ENCODE assay signal across 17 cellular contexts in genomic region chr7:45108863-45109262, GRCh38. TPM values are rescaled to one million over a fixed set of nuclear protein-coding genes. Genes with fewer than 3 reads are reported as not detected.
DNase-seq lines count a peak whose midpoint lies in the region; ATAC-seq and TF ChIP-seq lines count a peak whose summit lies in the region.
"Had no signal": no experiment of that assay in that cellular context is flagged by ENCODE, and none has a peak within 500 bp of the region (broad histone marks: within the 10 kb centered on the region; RNA-seq: fewer than 3 reads in every experiment).

No MANE protein-coding gene starts in this region.

- H3K4me1 Mint-ChIP-seq in activated CD4-positive, alpha-beta T cell treated with anti-CD3 and anti-CD28 coated beads, Interleukin-2, amount 10 ng/mL, durations not matched to agents 24 days and 14 days, result peaks cover 33% of the 10 kb centered on the region
- H3K4me1 Mint-ChIP-seq in GM23338 (peaks cover 9% of the 10 kb centered on the region; the same call in 2 of the 3 replicates), neural progenitor cell (peaks cover 18% of the 10 kb centered on the region)
- peaks cover 58% of the 10 kb centered on the region for H3K4me1 Mint-ChIP-seq in activated naive CD8-positive, alpha-beta T cell (ENCODE audit: low read depth)

- peaks cover 59% of the 10 kb centered on the region for H3K36me3 Mint-ChIP-seq in activated CD4-positive, alpha-beta T cell treated with anti-CD3 and anti-CD28 coated beads, Interleukin-2, amount 10 ng/mL, durations not matched to agents 24 days and 14 days (ENCODE audit: low read depth)
- H3K36me3 Mint-ChIP-seq in GM23338 (ENCODE audit: low read depth) (peaks cover 60% of the 10 kb centered on the region), neural progenitor cell (peaks cover 10% of the 10 kb centered on the region)
- peaks cover 13% of the 10 kb centered on the region for H3K36me3 Mint-ChIP-seq in activated naive CD8-positive, alpha-beta T cell

- H3K9me3 Mint-ChIP-seq in activated CD4-positive, alpha-beta T cell treated with anti-CD3 and anti-CD28 coated beads, Interleukin-2, amount 10 ng/mL, durations not matched to agents 24 days and 14 days, result no peaks in the 10 kb centered on the region
- H3K9me3 Mint-ChIP-seq in GM23338 (no peaks in the 10 kb centered on the region; the same call in 2 of the 3 replicates), neural progenitor cell (no peaks in the 10 kb centered on the region)
- H3K9me3 Mint-ChIP-seq in activated naive CD8-positive, alpha-beta T cell (ENCODE audit: low read depth), result no peaks in the 10 kb centered on the region

- H2AFZ ChIP-seq in GM23338 (no peak overlapping the region), neural progenitor cell (replicated peaks) (no peak overlapping the region)

- no peak for TF ChIP-seq CTCF in GM23338 (conservative IDR thresholded peaks at IDR 0.05; ENCODE audit: low read depth in 2 of 2)
- no peak for TF ChIP-seq CTCF in neural progenitor cell (IDR thresholded peaks at IDR 0.05)

- H3K9me2 ChIP-seq in GM23338 (ENCODE audit: insufficient read depth), result no peaks in the 10 kb centered on the region

- H3K27ac Mint-ChIP-seq in activated CD4-positive, alpha-beta T cell treated with anti-CD3 and anti-CD28 coated beads, Interleukin-2, amount 10 ng/mL, durations not matched to agents 24 days and 14 days, result peak overlapping the region; percentile 62
- H3K27ac Mint-ChIP-seq in GM23338 (no peak overlapping the region), neural progenitor cell (no peak overlapping the region)
- peak overlapping the region; percentile 84 for H3K27ac Mint-ChIP-seq in activated naive CD8-positive, alpha-beta T cell

- 0 out of 2 replicates have a peak, but pooled peaks cover 6% of the 10 kb centered on the region for H3F3A ChIP-seq in GM23338 (replicated peaks; ENCODE audit: low read depth)
- peaks cover 10% of the 10 kb centered on the region for H3F3A ChIP-seq in neural progenitor cell (ENCODE audit: low read depth)

- no peak overlapping the region; the same call in 1 of the 2 replicates for H3K27ac ChIP-seq in GM23338 (ENCODE audit: low read depth)
- H3K27ac ChIP-seq in neural progenitor cell, result no peak overlapping the region
- H3K27ac ChIP-seq: epithelial cell of prostate, heart left ventricle, testis had no signal

- H3K4me3 Mint-ChIP-seq in activated CD4-positive, alpha-beta T cell treated with anti-CD3 and anti-CD28 coated beads, Interleukin-2, amount 10 ng/mL, durations not matched to agents 24 days and 14 days, result peak overlapping the region; percentile 71
- H3K4me3 Mint-ChIP-seq in GM23338, result 0 out of 3 replicates have a peak overlapping the region, but pooled peaks have one; percentile 20
- peak overlapping the region; percentile 85 for H3K4me3 Mint-ChIP-seq in activated naive CD8-positive, alpha-beta T cell
- peak overlapping the region; percentile 70 for H3K4me3 Mint-ChIP-seq in neural progenitor cell

- no peaks in the 10 kb centered on the region for H3K27me3 ChIP-seq in GM23338 (ENCODE audit: insufficient read depth)
- peaks cover 8% of the 10 kb centered on the region for H3K27me3 ChIP-seq in neural progenitor cell
- H3K27me3 ChIP-seq: heart left ventricle, testis had no signal

- H3K79me2 ChIP-seq in GM23338 (replicated peaks; ENCODE audit: insufficient read depth), result peaks cover 54% of the 10 kb centered on the region
- H3K79me2 ChIP-seq in neural progenitor cell (ENCODE audit: low read depth), result peaks cover 51% of the 10 kb centered on the region

- no peak for DNase-seq in activated CD4-positive, alpha-beta T cell treated with anti-CD3 and anti-CD28 coated beads, Interleukin-2, amount 10 ng/mL, durations not matched to agents 24 days and 14 days
- no peak for DNase-seq in activated CD4-positive, alpha-beta T cell treated with anti-CD3 and anti-CD28 coated beads, Interleukin-2, amount 50 U/mL, for 48 hours
- DNase-seq in GM23338 (ENCODE audit: low spot score) (no peak), neural progenitor cell (ENCODE audit: low spot score) (no peak), DMS153 (lab: John Stamatoyannopoulos, UW) (no peak)
- DNase-seq: ACHN; central memory CD4-positive, alpha-beta T cell; DMS53; heart left ventricle; left colon; NCI-H1417; NCI-H446; testis had no signal

- H3K9me3 ChIP-seq in neural progenitor cell (ENCODE audit: low read depth), result no peaks in the 10 kb centered on the region
- H3K9me3 ChIP-seq: heart left ventricle, testis had no signal

- no peak overlapping the region for H3K4me2 ChIP-seq in GM23338
- no peak overlapping the region for H3K4me2 ChIP-seq in neural progenitor cell

- intact Hi-C loops in activated CD4-positive, alpha-beta T cell treated with anti-CD3 and anti-CD28 coated beads, Interleukin-2, amount 10 ng/mL, durations not matched to agents 24 days and 14 days (cut with micrococcal nuclease), result no loop called here

- H3K36me3 ChIP-seq in GM23338 (ENCODE audit: insufficient read depth), result peaks cover 49% of the 10 kb centered on the region
- H3K36me3 ChIP-seq in neural progenitor cell, result peaks cover 4% of the 10 kb centered on the region

- no peak overlapping the region for H3K4me3 ChIP-seq in GM23338
- H3K4me3 ChIP-seq in neural progenitor cell, result no peak overlapping the region
- H3K4me3 ChIP-seq: heart left ventricle, testis had no signal

- H3K4me1 ChIP-seq in GM23338 (ENCODE audit: insufficient read depth) (peaks cover 10% of the 10 kb centered on the region; the same call in 1 of the 2 replicates), neural progenitor cell (peaks cover 5% of the 10 kb centered on the region)

- H3K9ac ChIP-seq in neural progenitor cell, result no peak overlapping the region

- ATAC-seq in GM23338, result no peak
- ATAC-seq in HG03108 (IDR thresholded peaks at IDR 0.05; ENCODE audit: unreplicated experiment), result no peak
- ATAC-seq in GM21825 (IDR thresholded peaks at IDR 0.05; ENCODE audit: unreplicated experiment), result no peak
- ATAC-seq: heart left ventricle, left colon had no signal

- H4K20me1 ChIP-seq in GM23338 (replicated peaks; ENCODE audit: insufficient read depth) (peaks cover 43% of the 10 kb centered on the region), neural progenitor cell (ENCODE audit: low read depth) (peaks cover 27% of the 10 kb centered on the region)

- H3K27me3 Mint-ChIP-seq in activated CD4-positive, alpha-beta T cell treated with anti-CD3 and anti-CD28 coated beads, Interleukin-2, amount 10 ng/mL, durations not matched to agents 24 days and 14 days, result peaks cover 8% of the 10 kb centered on the region
- H3K27me3 Mint-ChIP-seq in GM23338 (ENCODE audit: insufficient read depth, low read depth, poor library complexity) (peaks cover 15% of the 10 kb centered on the region), neural progenitor cell (ENCODE audit: insufficient read depth, low read depth) (no peaks in the 10 kb centered on the region)
- H3K27me3 Mint-ChIP-seq in activated naive CD8-positive, alpha-beta T cell, result no peaks in the 10 kb centered on the region

TF ChIP-seq in GM23338, 12 proteins besides CTCF, POLR2A, EP300 and RAD21 (continues in another document):
- TF ChIP-seq CREB1 (CRISPR knock-in tag; IDR thresholded peaks at IDR 0.05; ENCODE audit: low read depth) (no peak), STAT1 (IDR thresholded peaks at IDR 0.05; ENCODE audit: unreplicated experiment) (no peak), POLR2AphosphoS5 (IDR thresholded peaks at IDR 0.05; ENCODE audit: low read depth) (no peak), EZH2 (IDR thresholded peaks at IDR 0.05; ENCODE audit: low read depth, unreplicated experiment) (no peak), NANOG (IDR thresholded peaks at IDR 0.05; ENCODE audit: borderline replicate concordance) (no peak), JUNB (IDR thresholded peaks at IDR 0.05; ENCODE audit: unreplicated experiment) (no peak), ZNF331 (CRISPR knock-in tag; IDR thresholded peaks at IDR 0.05; ENCODE audit: low read depth) (no peak)
- TF ChIP-seq, protein P1, sequence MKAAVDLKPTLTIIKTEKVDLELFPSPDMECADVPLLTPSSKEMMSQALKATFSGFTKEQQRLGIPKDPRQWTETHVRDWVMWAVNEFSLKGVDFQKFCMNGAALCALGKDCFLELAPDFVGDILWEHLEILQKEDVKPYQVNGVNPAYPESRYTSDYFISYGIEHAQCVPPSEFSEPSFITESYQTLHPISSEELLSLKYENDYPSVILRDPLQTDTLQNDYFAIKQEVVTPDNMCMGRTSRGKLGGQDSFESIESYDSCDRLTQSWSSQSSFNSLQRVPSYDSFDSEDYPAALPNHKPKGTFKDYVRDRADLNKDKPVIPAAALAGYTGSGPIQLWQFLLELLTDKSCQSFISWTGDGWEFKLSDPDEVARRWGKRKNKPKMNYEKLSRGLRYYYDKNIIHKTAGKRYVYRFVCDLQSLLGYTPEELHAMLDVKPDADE (IDR thresholded peaks at IDR 0.05), result no peak

RNA-seq across cellular contexts. Expression of gene TBRG4, which starts 2.6 kb away (rescaled TPM):
- 192 and 198 TPM in 2 replicates for total RNA-seq in activated CD4-positive, alpha-beta T cell treated with anti-CD3 and anti-CD28 coated beads, Interleukin-2, amount 10 ng/mL, durations not matched to agents 24 days and 14 days
- total RNA-seq in GM23338 (2014; rRNA removed; shearing (Covaris generic)), result 156 and 162 TPM in 2 replicates
- 72.5 and 82.9 TPM in 2 replicates for polyA plus RNA-seq in GM23338 (2016; fragmentation: Nextera tagmentation; extraction: Ambion mirVana)
- total RNA-seq in neural progenitor cell (ENCODE audit: low replicate concordance), result 32.2 and 63.7 TPM in 2 replicates

RNA-seq across cellular contexts. Expression of gene NACAD, which starts 20.1 kb away (rescaled TPM):
- total RNA-seq in activated CD4-positive, alpha-beta T cell treated with anti-CD3 and anti-CD28 coated beads, Interleukin-2, amount 10 ng/mL, durations not matched to agents 24 days and 14 days, result 0.09 and 0.31 TPM in 2 replicates
- total RNA-seq in GM23338 (2014; rRNA removed; shearing (Covaris generic)), result 9.9 and 11.2 TPM in 2 replicates
- 4.9 and 6.1 TPM in 2 replicates for polyA plus RNA-seq in GM23338 (2016; fragmentation: Nextera tagmentation; extraction: Ambion mirVana)
- total RNA-seq in neural progenitor cell (ENCODE audit: low replicate concordance), result 0.39 and 1.5 TPM in 2 replicates

RNA-seq across cellular contexts. Expression of gene RAMP3, which starts 48.7 kb away (rescaled TPM):
- total RNA-seq in activated CD4-positive, alpha-beta T cell treated with anti-CD3 and anti-CD28 coated beads, Interleukin-2, amount 10 ng/mL, durations not matched to agents 24 days and 14 days, result not detected in 2 replicates
- 0.35 and 4.6 TPM in 2 replicates for total RNA-seq in GM23338 (2014; rRNA removed; shearing (Covaris generic))
- polyA plus RNA-seq in GM23338 (2016; fragmentation: Nextera tagmentation; extraction: Ambion mirVana), result 1.1 and 2.6 TPM in 2 replicates
- total RNA-seq in neural progenitor cell (ENCODE audit: low replicate concordance), result not detected in 2 replicates

Comparison
In these comparisons a context has a peak if more than half of its experiments do, and no peak if none do; other contexts are left out.
1. H3K27ac Mint-ChIP-seq: peak in activated CD4-positive, alpha-beta T cell treated with anti-CD3 and anti-CD28 coated beads, Interleukin-2, amount 10 ng/mL, durations not matched to agents 24 days and 14 days (single experiment) and activated naive CD8-positive, alpha-beta T cell (single experiment); none in GM23338 (single experiment) and neural progenitor cell (single experiment).
2. H3K4me3 Mint-ChIP-seq: peak in every context shown above with its lines; median percentile 85 in activated naive CD8-positive, alpha-beta T cell; 71 in activated CD4-positive, alpha-beta T cell treated with anti-CD3 and anti-CD28 coated beads, Interleukin-2, amount 10 ng/mL, durations not matched to agents 24 days and 14 days; 70 in neural progenitor cell; 20 in GM23338.